In genomic region chr21:14901482-14901958, GRCh38 we compare ENCODE assay signal across 10 cellular contexts.
DNase-seq lines count a peak whose midpoint lies in the region; ATAC-seq and TF ChIP-seq lines count a peak whose summit lies in the region.
"Had no signal": no experiment of that assay in that cellular context is flagged by ENCODE, and none has a peak within 500 bp of the region (broad histone marks: within the 10 kb centered on the region; RNA-seq: fewer than 3 reads in every experiment).

No MANE protein-coding gene starts in this region.

- intact Hi-C loops in sciatic nerve (cut with DNase I), result no loop called here

- peak; percentile 72 for DNase-seq in A172 (ENCODE audit: low spot score)
- DNase-seq in brain microvascular endothelial cell, result peak; percentile 45
- no peak for DNase-seq in NCI-H1417 (lab: John Stamatoyannopoulos, UW)
- no peak for DNase-seq in NCI-H524 treated with DMSO at 0.1 percent for 48 hours (lab: John Stamatoyannopoulos, UW)
- DNase-seq in NCI-H1048 (lab: John Stamatoyannopoulos, UW), result no peak
- no peak for DNase-seq in sciatic nerve (ENCODE audit: low spot score)
- DNase-seq: NCI-H2227 treated with DMSO at 0.1 percent for 48 hours had no signal

- no peak for TF ChIP-seq CTCF in brain microvascular endothelial cell (IDR thresholded peaks at IDR 0.05; ENCODE audit: low read depth, low read length, missing control alignments)

- no peak overlapping the region for H3K27ac ChIP-seq in brain microvascular endothelial cell
- H3K27ac ChIP-seq: VCaP had no signal

- ATAC-seq in GM18861 (IDR thresholded peaks at IDR 0.05; ENCODE audit: unreplicated experiment), result peak; percentile 86
- peak; percentile 52 for ATAC-seq in HG03432 (IDR thresholded peaks at IDR 0.05; ENCODE audit: unreplicated experiment)
- no peak for ATAC-seq in sciatic nerve

- H3K36me3 ChIP-seq in brain microvascular endothelial cell (replicated peaks), result no peaks in the 10 kb centered on the region

- in situ Hi-C loops in brain microvascular endothelial cell (cut with HindIII; ENCODE audit: low pct_ligation_motif_present, low sequenced_read_pairs), result no loop called here

- no peaks in the 10 kb centered on the region for H3K27me3 ChIP-seq in brain microvascular endothelial cell (replicated peaks)

- H3K4me3 ChIP-seq in brain microvascular endothelial cell (ENCODE audit: low read depth, low read length), result no peak overlapping the region

Comparison
In these comparisons a context has a peak if more than half of its experiments do, and no peak if none do; other contexts are left out.
1. DNase-seq: peak in A172 (single experiment) and brain microvascular endothelial cell (single experiment); none in NCI-H1417 (0 of 3), NCI-H524 treated with DMSO at 0.1 percent for 48 hours (single experiment), NCI-H1048 (single experiment) and sciatic nerve (single experiment).